21 cellular contexts compared by ENCODE assay signal in genomic region chr13:68551701-68552522, GRCh38.
A peak's percentile ranks its signal among the peaks of the same experiment; 100 is the strongest.
DNase-seq lines count a peak whose midpoint lies in the region; ATAC-seq, FAIRE-seq and TF ChIP-seq lines count a peak whose summit lies in the region.
"Had no signal": no experiment of that assay in that cellular context is flagged by ENCODE, and none has a peak within 500 bp of the region (broad histone marks: within the 10 kb centered on the region; RNA-seq: fewer than 3 reads in every experiment).

No MANE protein-coding gene starts in this region.

- peak; percentile 27 for DNase-seq in NCI-H748 (lab: John Stamatoyannopoulos, UW; ENCODE audit: unreplicated experiment)
- DNase-seq in NCI-H748 treated with DMSO at 0.1 percent for 48 hours (lab: John Stamatoyannopoulos, UW) = no peak
- peak; percentile 23 for DNase-seq in MM.1S
- DNase-seq in astrocyte (ENCODE audit: low read depth) = no peak
- no peak for DNase-seq in sigmoid colon
- DNase-seq in activated T-cell treated with anti-CD3 and anti-CD28 coated beads, Interleukin-2, amount 50 U/mL, for 1 hour = no peak
- DNase-seq: activated CD4-positive, alpha-beta T cell treated with anti-CD3 and anti-CD28 coated beads, Interleukin-2, amount 10 ng/mL, durations not matched to agents 24 days and 14 days; activated naive CD8-positive, alpha-beta T cell treated with anti-CD3 and anti-CD28 coated beads for 36 hours; activated T-cell treated with anti-CD3 and anti-CD28 coated beads, Interleukin-2, amount 50 U/mL, for 24 hours; endodermal cell; foreskin fibroblast; GM23248; lower lobe of right lung; NCI-H1092; NCI-H226; T-helper 2 cell; testis had no signal

- no peak overlapping the region for H3K4me3 Mint-ChIP-seq in astrocyte (ENCODE audit: unreplicated experiment)
- peak overlapping the region; percentile 14 for H3K4me3 Mint-ChIP-seq in stimulated activated memory B cell treated with anti-CD40 and anti-IgM and Interleukin-4, amounts not matched to agents 10 μg/mL and 1 μg/mL and 100 μg/mL, for 72 hours
- H3K4me3 Mint-ChIP-seq: activated CD4-positive, alpha-beta T cell treated with anti-CD3 and anti-CD28 coated beads, Interleukin-2, amount 10 ng/mL, durations not matched to agents 24 days and 14 days; activated naive CD8-positive, alpha-beta T cell treated with anti-CD3 and anti-CD28 coated beads for 36 hours; activated T-cell treated with anti-CD3 and anti-CD28 coated beads, Interleukin-2, amount 50 U/mL, for 24 hours; endodermal cell had no signal

- WGBS in sigmoid colon, 2 donors = 74 to 85% methylated on average over 5 of the region's 5 CpGs

- TF ChIP-seq POLR2A in sigmoid colon (IDR thresholded peaks at IDR 0.05) = no peak

- H3K27me3 Mint-ChIP-seq in astrocyte (ENCODE audit: low read depth, unreplicated experiment) = no peaks in the 10 kb centered on the region
- H3K27me3 Mint-ChIP-seq in stimulated activated memory B cell treated with anti-CD40 and anti-IgM and Interleukin-4, amounts not matched to agents 10 μg/mL and 1 μg/mL and 100 μg/mL, for 72 hours = no peaks in the 10 kb centered on the region
- H3K27me3 Mint-ChIP-seq: activated CD4-positive, alpha-beta T cell treated with anti-CD3 and anti-CD28 coated beads, Interleukin-2, amount 10 ng/mL, durations not matched to agents 24 days and 14 days; activated naive CD8-positive, alpha-beta T cell treated with anti-CD3 and anti-CD28 coated beads for 36 hours; activated T-cell treated with anti-CD3 and anti-CD28 coated beads, Interleukin-2, amount 50 U/mL, for 24 hours had no signal

- no peak for ATAC-seq in stimulated activated memory B cell treated with anti-CD40 and anti-IgM and Interleukin-4, amounts not matched to agents 10 μg/mL and 1 μg/mL and 100 μg/mL, for 72 hours
- no peak for ATAC-seq in HG03097 (IDR thresholded peaks at IDR 0.05; ENCODE audit: low FRiP score, unreplicated experiment)
- ATAC-seq: A549 had no signal

- no peaks in the 10 kb centered on the region for H3K36me3 Mint-ChIP-seq in astrocyte (ENCODE audit: low read depth, unreplicated experiment)
- no peaks in the 10 kb centered on the region for H3K36me3 Mint-ChIP-seq in stimulated activated memory B cell treated with anti-CD40 and anti-IgM and Interleukin-4, amounts not matched to agents 10 μg/mL and 1 μg/mL and 100 μg/mL, for 72 hours
- H3K36me3 Mint-ChIP-seq: activated naive CD8-positive, alpha-beta T cell treated with anti-CD3 and anti-CD28 coated beads for 36 hours had no signal

- intact Hi-C loops in sigmoid colon (cut with DNase I) = no loop called here

- TF ChIP-seq CTCF in MM.1S (IDR thresholded peaks at IDR 0.05; ENCODE audit: low read length) (no peak), astrocyte (IDR thresholded peaks at IDR 0.05; ENCODE audit: insufficient read depth, low read depth, low read length) (no peak), sigmoid colon (IDR thresholded peaks at IDR 0.05) (no peak)

- no peaks in the 10 kb centered on the region for H3K9me2 ChIP-seq in MM.1S (replicated peaks; ENCODE audit: insufficient read depth, low read length)

- no peak for FAIRE-seq in astrocyte (lab: Jason Lieb, UNC)
- FAIRE-seq: A549 had no signal

- no peaks in the 10 kb centered on the region for H3F3A ChIP-seq in MM.1S (ENCODE audit: insufficient read depth, low read length)

- no peak overlapping the region for H3K27ac Mint-ChIP-seq in astrocyte (ENCODE audit: unreplicated experiment)
- H3K27ac Mint-ChIP-seq in stimulated activated memory B cell treated with anti-CD40 and anti-IgM and Interleukin-4, amounts not matched to agents 10 μg/mL and 1 μg/mL and 100 μg/mL, for 72 hours = peak overlapping the region; percentile 36
- H3K27ac Mint-ChIP-seq: activated CD4-positive, alpha-beta T cell treated with anti-CD3 and anti-CD28 coated beads, Interleukin-2, amount 10 ng/mL, durations not matched to agents 24 days and 14 days; activated naive CD8-positive, alpha-beta T cell treated with anti-CD3 and anti-CD28 coated beads for 36 hours; activated T-cell treated with anti-CD3 and anti-CD28 coated beads, Interleukin-2, amount 50 U/mL, for 24 hours; endodermal cell had no signal

- H3K27me3 ChIP-seq in MM.1S (replicated peaks; ENCODE audit: insufficient read depth, low read length) (no peaks in the 10 kb centered on the region), astrocyte (ENCODE audit: insufficient read depth, low read length) (no peaks in the 10 kb centered on the region), sigmoid colon (no peaks in the 10 kb centered on the region)
- H3K27me3 ChIP-seq: cardiac muscle cell, testis had no signal

- H3K9ac ChIP-seq in MM.1S (ENCODE audit: low read length) (no peak overlapping the region), astrocyte (ENCODE audit: low read length) (no peak overlapping the region)
- H3K9ac ChIP-seq: GM23248 had no signal

- H3K4me3 ChIP-seq in MM.1S (ENCODE audit: low read length) = no peak overlapping the region
- H3K4me3 ChIP-seq in astrocyte (ENCODE audit: insufficient read depth, low read depth, low read length) = no peak overlapping the region
- no peak overlapping the region for H3K4me3 ChIP-seq in sigmoid colon
- H3K4me3 ChIP-seq: A549, cardiac muscle cell, GM23248, lower lobe of right lung, testis had no signal

- no peak overlapping the region for H3K27ac ChIP-seq in MM.1S (ENCODE audit: low read length)
- no peak overlapping the region for H3K27ac ChIP-seq in astrocyte (ENCODE audit: low read depth, low read length)
- no peak overlapping the region for H3K27ac ChIP-seq in sigmoid colon
- H3K27ac ChIP-seq: A549, cardiac muscle cell, GM23248, lower lobe of right lung, testis had no signal

- H3K36me3 ChIP-seq in MM.1S (replicated peaks; ENCODE audit: insufficient read depth, low read length) = no peaks in the 10 kb centered on the region
- no peaks in the 10 kb centered on the region for H3K36me3 ChIP-seq in astrocyte (ENCODE audit: insufficient read depth, low read length)
- H3K36me3 ChIP-seq in sigmoid colon = no peaks in the 10 kb centered on the region
- H3K36me3 ChIP-seq: cardiac muscle cell, lower lobe of right lung had no signal

- no peaks in the 10 kb centered on the region for H4K20me1 ChIP-seq in MM.1S (ENCODE audit: insufficient read depth, low read length)
- H4K20me1 ChIP-seq in astrocyte (ENCODE audit: insufficient read depth, low read length) = no peaks in the 10 kb centered on the region

- H3K4me1 ChIP-seq in MM.1S (ENCODE audit: low read length) = no peaks in the 10 kb centered on the region
- H3K4me1 ChIP-seq in astrocyte (ENCODE audit: insufficient read depth, low read length) = no peaks in the 10 kb centered on the region
- no peaks in the 10 kb centered on the region for H3K4me1 ChIP-seq in sigmoid colon
- H3K4me1 ChIP-seq: A549, lower lobe of right lung, testis had no signal

- H2AFZ ChIP-seq in MM.1S (ENCODE audit: low read length) = peak overlapping the region; percentile 75
- peak overlapping the region; percentile 71 for H2AFZ ChIP-seq in astrocyte (ENCODE audit: low read depth, low read length)
- H2AFZ ChIP-seq: GM23248 had no signal

- no peaks in the 10 kb centered on the region for H3K4me1 Mint-ChIP-seq in astrocyte (ENCODE audit: low read depth, unreplicated experiment)
- peaks cover 20% of the 10 kb centered on the region for H3K4me1 Mint-ChIP-seq in stimulated activated memory B cell treated with anti-CD40 and anti-IgM and Interleukin-4, amounts not matched to agents 10 μg/mL and 1 μg/mL and 100 μg/mL, for 72 hours
- H3K4me1 Mint-ChIP-seq: activated CD4-positive, alpha-beta T cell treated with anti-CD3 and anti-CD28 coated beads, Interleukin-2, amount 10 ng/mL, durations not matched to agents 24 days and 14 days; activated naive CD8-positive, alpha-beta T cell treated with anti-CD3 and anti-CD28 coated beads for 36 hours; endodermal cell had no signal

- H3K79me2 ChIP-seq in MM.1S (ENCODE audit: low read length) = no peaks in the 10 kb centered on the region
- no peaks in the 10 kb centered on the region for H3K79me2 ChIP-seq in astrocyte (ENCODE audit: insufficient read depth, low read length)

- no peaks in the 10 kb centered on the region for H3K9me3 ChIP-seq in MM.1S (replicated peaks; ENCODE audit: insufficient read depth, low read length)
- no peaks in the 10 kb centered on the region for H3K9me3 ChIP-seq in astrocyte (ENCODE audit: insufficient read depth, low read depth, low read length)
- H3K9me3 ChIP-seq in sigmoid colon = peaks cover 0 to 6% (median 0%) of the 10 kb centered on the region in 4 donors
- H3K9me3 ChIP-seq: A549, lower lobe of right lung, testis had no signal

- H3K4me2 ChIP-seq in MM.1S (ENCODE audit: low read depth, low read length) = peak overlapping the region; percentile 30
- no peak overlapping the region for H3K4me2 ChIP-seq in astrocyte (ENCODE audit: low read length)
- H3K4me2 ChIP-seq: A549 had no signal

- no peaks in the 10 kb centered on the region for H3K9me3 Mint-ChIP-seq in astrocyte (ENCODE audit: unreplicated experiment)
- no peaks in the 10 kb centered on the region for H3K9me3 Mint-ChIP-seq in stimulated activated memory B cell treated with anti-CD40 and anti-IgM and Interleukin-4, amounts not matched to agents 10 μg/mL and 1 μg/mL and 100 μg/mL, for 72 hours
- H3K9me3 Mint-ChIP-seq: endodermal cell had no signal

- no peak for TF ChIP-seq EP300 in sigmoid colon (IDR thresholded peaks at IDR 0.05)

Comparison
In these comparisons a context has a peak if more than half of its experiments do, and no peak if none do; other contexts are left out.
1. DNase-seq: peak in NCI-H748 (single experiment) and MM.1S (single experiment); none in NCI-H748 treated with DMSO at 0.1 percent for 48 hours (single experiment), astrocyte (single experiment), sigmoid colon (single experiment) and activated T-cell treated with anti-CD3 and anti-CD28 coated beads, Interleukin-2, amount 50 U/mL, for 1 hour (single experiment).